In genomic region chr15:45179221-45179985, GRCh38 we compare ENCODE assay signal across 8 cellular contexts.
DNase-seq lines count a peak whose midpoint lies in the region; ATAC-seq and TF ChIP-seq lines count a peak whose summit lies in the region.

No MANE protein-coding gene starts in this region.

- DNase-seq in T-helper 2 cell, result peak in 3 of 5 experiments; percentile 36 to 49 (median 39)
- no peak for DNase-seq in T-helper 2 cell treated with Interferon-gamma antibody and Interleukin-4, amounts not matched to agents 5 μg/mL and 100 μg/mL, for 36 hours (ENCODE audit: low spot score)
- peak; percentile 55 for DNase-seq in T follicular helper cell (ENCODE audit: low read depth)
- DNase-seq in central memory CD8-positive, alpha-beta T cell (ENCODE audit: low spot score in 2 of 2), result no peak
- DNase-seq in nephron progenitor cell, result no peak
- no peak for DNase-seq in islet precursor cell
- no peak for DNase-seq in inferior parietal cortex (ENCODE audit: extremely low spot score)

- TF ChIP-seq CTCF in nephron progenitor cell (IDR thresholded peaks at IDR 0.05), result peak; percentile 32

- no peaks in the 10 kb centered on the region for H3K27me3 Mint-ChIP-seq in T-helper 2 cell treated with Interferon-gamma antibody and Interleukin-4, amounts not matched to agents 5 μg/mL and 100 μg/mL, for 36 hours (ENCODE audit: low read depth)
- H3K27me3 Mint-ChIP-seq in central memory CD8-positive, alpha-beta T cell, result no peaks in the 10 kb centered on the region
- H3K27me3 Mint-ChIP-seq in nephron progenitor cell (ENCODE audit: low read depth, poor library complexity), result peaks cover 3% of the 10 kb centered on the region

- H3K9me3 Mint-ChIP-seq in T-helper 2 cell treated with Interferon-gamma antibody and Interleukin-4, amounts not matched to agents 5 μg/mL and 100 μg/mL, for 36 hours, result no peaks in the 10 kb centered on the region
- H3K9me3 Mint-ChIP-seq in central memory CD8-positive, alpha-beta T cell, result no peaks in the 10 kb centered on the region
- H3K9me3 Mint-ChIP-seq in nephron progenitor cell, result no peaks in the 10 kb centered on the region

- no peak overlapping the region for H3K4me3 Mint-ChIP-seq in T-helper 2 cell treated with Interferon-gamma antibody and Interleukin-4, amounts not matched to agents 5 μg/mL and 100 μg/mL, for 36 hours
- H3K4me3 Mint-ChIP-seq in central memory CD8-positive, alpha-beta T cell, result no peak overlapping the region
- no peak overlapping the region for H3K4me3 Mint-ChIP-seq in nephron progenitor cell

- no peak overlapping the region for H3K27ac Mint-ChIP-seq in T-helper 2 cell treated with Interferon-gamma antibody and Interleukin-4, amounts not matched to agents 5 μg/mL and 100 μg/mL, for 36 hours
- peak overlapping the region; percentile 45 for H3K27ac Mint-ChIP-seq in central memory CD8-positive, alpha-beta T cell (ENCODE audit: low read depth)
- H3K27ac Mint-ChIP-seq in nephron progenitor cell, result no peak overlapping the region

- peaks cover 11% of the 10 kb centered on the region for H3K4me1 Mint-ChIP-seq in T-helper 2 cell treated with Interferon-gamma antibody and Interleukin-4, amounts not matched to agents 5 μg/mL and 100 μg/mL, for 36 hours (ENCODE audit: low read depth)
- peaks cover 12% of the 10 kb centered on the region for H3K4me1 Mint-ChIP-seq in central memory CD8-positive, alpha-beta T cell
- H3K4me1 Mint-ChIP-seq in nephron progenitor cell, result peaks cover 44% of the 10 kb centered on the region

- no peaks in the 10 kb centered on the region for H3K36me3 Mint-ChIP-seq in T-helper 2 cell treated with Interferon-gamma antibody and Interleukin-4, amounts not matched to agents 5 μg/mL and 100 μg/mL, for 36 hours (ENCODE audit: low read depth)
- H3K36me3 Mint-ChIP-seq in central memory CD8-positive, alpha-beta T cell (ENCODE audit: insufficient read depth), result peaks cover 1% of the 10 kb centered on the region
- peaks cover 55% of the 10 kb centered on the region for H3K36me3 Mint-ChIP-seq in nephron progenitor cell (ENCODE audit: low read depth)

- ATAC-seq in central memory CD8-positive, alpha-beta T cell (replicated peaks; ENCODE audit: extremely low read depth, poor library complexity, severe bottlenecking), result no peak
- no peak for ATAC-seq in GM19324 (IDR thresholded peaks at IDR 0.05; ENCODE audit: low FRiP score, unreplicated experiment)

Comparison
In these comparisons a context has a peak if more than half of its experiments do, and no peak if none do; other contexts are left out.
1. DNase-seq: peak in T-helper 2 cell (3 of 5) and T follicular helper cell (single experiment); none in T-helper 2 cell treated with Interferon-gamma antibody and Interleukin-4, amounts not matched to agents 5 μg/mL and 100 μg/mL, for 36 hours (single experiment), central memory CD8-positive, alpha-beta T cell (0 of 2), nephron progenitor cell (single experiment), islet precursor cell (single experiment) and inferior parietal cortex (single experiment).